ENCODE assay signal across 28 cellular contexts in genomic region chr12:93358821-93359220, GRCh38.
"Had no signal": no experiment of that assay in that cellular context is flagged by ENCODE, and none has a peak within 500 bp of the region (broad histone marks: within the 10 kb centered on the region; RNA-seq: fewer than 3 reads in every experiment).

No MANE protein-coding gene starts in this region.

- H3K36me3 Mint-ChIP-seq: immature natural killer cell; natural killer cell treated with Interleukin-12 subunit alpha and Interleukin-12 subunit beta and Interleukin-15 and Interleukin-18, amount 100 ng/mL, for 72 hours had no signal

- H3K9me3 Mint-ChIP-seq: activated CD4-positive, alpha-beta memory T cell treated with anti-CD3 and anti-CD28 coated beads, Interleukin-2, amount 10 ng/mL, durations not matched to agents 7 days and 5 days; activated CD4-positive, alpha-beta T cell treated with anti-CD3 and anti-CD28 coated beads, Interleukin-2, amount 10 ng/mL, durations not matched to agents 7 days and 5 days; activated T-cell treated with anti-CD3 and anti-CD28 coated beads, Interleukin-2, amount 50 U/mL, for 4 hours; activated T-helper 17 cell treated with anti-CD3 and anti-CD28 coated beads, Interleukin-2, amount 50 U/mL, for 72 hours; immature natural killer cell; natural killer cell treated with Interleukin-12 subunit alpha and Interleukin-12 subunit beta and Interleukin-15 and Interleukin-18, amount 100 ng/mL, for 72 hours had no signal

- H3K27ac ChIP-seq: lower lobe of right lung, right lobe of liver, skin epidermis, testis, upper lobe of left lung, vagina had no signal

- H3K27ac Mint-ChIP-seq: activated CD4-positive, alpha-beta memory T cell treated with anti-CD3 and anti-CD28 coated beads, Interleukin-2, amount 10 ng/mL, durations not matched to agents 7 days and 5 days; activated CD4-positive, alpha-beta T cell treated with anti-CD3 and anti-CD28 coated beads, Interleukin-2, amount 10 ng/mL, durations not matched to agents 7 days and 5 days; activated T-helper 17 cell treated with anti-CD3 and anti-CD28 coated beads, Interleukin-2, amount 50 U/mL, for 72 hours; immature natural killer cell; natural killer cell treated with Interleukin-12 subunit alpha and Interleukin-12 subunit beta and Interleukin-15 and Interleukin-18, amount 100 ng/mL, for 72 hours; T-helper 17 cell had no signal

- DNase-seq: activated CD4-positive, alpha-beta memory T cell treated with anti-CD3 and anti-CD28 coated beads, Interleukin-2, amount 10 ng/mL, durations not matched to agents 7 days and 5 days; activated CD4-positive, alpha-beta T cell treated with anti-CD3 and anti-CD28 coated beads, Interleukin-2, amount 10 ng/mL, durations not matched to agents 7 days and 5 days; activated CD4-positive, CD25-positive, alpha-beta regulatory T cell treated with anti-CD3 and anti-CD28 coated beads, Interleukin-2, amount 50 U/mL, for 72 hours; activated gamma-delta T cell treated with Interleukin-2 at 50 U/mL for 16 hours; activated naive CD4-positive, alpha-beta T cell treated with anti-CD3 and anti-CD28 coated beads, Interleukin-2, amount 50 U/mL, for 16 hours; activated T-cell treated with anti-CD3 and anti-CD28 coated beads, Interleukin-2, amount 50 U/mL, for 4 hours; amygdala; dermis blood vessel endothelial cell; effector CD4-positive, alpha-beta T cell; hypothalamus; immature natural killer cell; kidney; lower lobe of right lung; mesenchymal stem cell; posterior cingulate gyrus; right lobe of liver; stimulated activated CD4-positive, alpha-beta T cell treated with anti-CD3 and anti-CD28 coated beads, Interleukin-12 subunit alpha, Interleukin-12 subunit beta, amount 100 ng/mL, for 4 hours; stimulated activated CD4-positive, alpha-beta T cell treated with anti-CD3 and anti-CD28 coated beads, Interleukin-4, amount 100 ng/mL, for 1 hour; stimulated activated naive CD8-positive, alpha-beta T cell treated with anti-CD3 and anti-CD28 coated beads, Interleukin-15, Interleukin-2, amounts not matched to agents 100 U/mL and 50 U/mL, for 24 hours; T-helper 17 cell; testis; upper lobe of left lung had no signal

- H3K27me3 ChIP-seq: gastroesophageal sphincter, right lobe of liver, testis, upper lobe of left lung, vagina had no signal

- H3K36me3 ChIP-seq: gastroesophageal sphincter, lower lobe of right lung, right lobe of liver, upper lobe of left lung, vagina had no signal

- H3K4me3 Mint-ChIP-seq: activated CD4-positive, alpha-beta memory T cell treated with anti-CD3 and anti-CD28 coated beads, Interleukin-2, amount 10 ng/mL, durations not matched to agents 7 days and 5 days; activated CD4-positive, alpha-beta T cell treated with anti-CD3 and anti-CD28 coated beads, Interleukin-2, amount 10 ng/mL, durations not matched to agents 7 days and 5 days; activated T-cell treated with anti-CD3 and anti-CD28 coated beads, Interleukin-2, amount 50 U/mL, for 4 hours; activated T-helper 17 cell treated with anti-CD3 and anti-CD28 coated beads, Interleukin-2, amount 50 U/mL, for 72 hours; immature natural killer cell; natural killer cell treated with Interleukin-12 subunit alpha and Interleukin-12 subunit beta and Interleukin-15 and Interleukin-18, amount 100 ng/mL, for 72 hours; T-helper 17 cell had no signal

- H3K4me3 ChIP-seq: gastroesophageal sphincter, lower lobe of right lung, right lobe of liver, skin epidermis, testis, upper lobe of left lung, vagina had no signal

- FAIRE-seq: colon, kidney had no signal

- H3K27me3 Mint-ChIP-seq: activated CD4-positive, alpha-beta memory T cell treated with anti-CD3 and anti-CD28 coated beads, Interleukin-2, amount 10 ng/mL, durations not matched to agents 7 days and 5 days; activated CD4-positive, alpha-beta T cell treated with anti-CD3 and anti-CD28 coated beads, Interleukin-2, amount 10 ng/mL, durations not matched to agents 7 days and 5 days; activated T-helper 17 cell treated with anti-CD3 and anti-CD28 coated beads, Interleukin-2, amount 50 U/mL, for 72 hours; natural killer cell treated with Interleukin-12 subunit alpha and Interleukin-12 subunit beta and Interleukin-15 and Interleukin-18, amount 100 ng/mL, for 72 hours; T-helper 17 cell had no signal

- ATAC-seq: activated T-cell treated with anti-CD3 and anti-CD28 coated beads, Interleukin-2, amount 50 U/mL, for 4 hours; activated T-helper 17 cell treated with anti-CD3 and anti-CD28 coated beads, Interleukin-2, amount 50 U/mL, for 72 hours; gastroesophageal sphincter; lower lobe of right lung; natural killer cell treated with Interleukin-12 subunit alpha and Interleukin-12 subunit beta and Interleukin-15 and Interleukin-18, amount 100 ng/mL, for 72 hours; right lobe of liver; stimulated activated naive CD8-positive, alpha-beta T cell treated with anti-CD3 and anti-CD28 coated beads, Interleukin-15, Interleukin-2, amounts not matched to agents 100 U/mL and 50 U/mL, for 24 hours; T-helper 17 cell had no signal

- H3K4me1 ChIP-seq: lower lobe of right lung, right lobe of liver, testis, upper lobe of left lung, vagina had no signal

- H3K9me3 ChIP-seq: gastroesophageal sphincter, lower lobe of right lung, right lobe of liver, testis, upper lobe of left lung, vagina had no signal
